ENCODE assay signal across 34 cellular contexts in genomic region chr13:38099751-38100150, GRCh38.
"Had no signal": no experiment of that assay in that cellular context is flagged by ENCODE, and none has a peak within 500 bp of the region (broad histone marks: within the 10 kb centered on the region; RNA-seq: fewer than 3 reads in every experiment).

No MANE protein-coding gene starts in this region.

- H3K4me3 ChIP-seq: adrenal gland, body of pancreas, breast epithelium had no signal

- ATAC-seq: activated CD8-positive, alpha-beta T cell treated with anti-CD3 and anti-CD28 coated beads for 36 hours; activated naive CD4-positive, alpha-beta T cell treated with anti-CD3 and anti-CD28 coated beads, Interleukin-2, amount 50 U/mL, for 72 hours; activated T-cell treated with anti-CD3 and anti-CD28 coated beads, Interleukin-2, amount 50 U/mL, for 4 hours; activated T-cell treated with anti-CD3 and anti-CD28 coated beads, Interleukin-2, amount 50 U/mL, for 72 hours; activated T-helper 17 cell treated with anti-CD3 and anti-CD28 coated beads, Interleukin-2, amount 50 U/mL, for 72 hours; body of pancreas had no signal

- H3K27ac ChIP-seq: adrenal gland, body of pancreas, brain microvascular endothelial cell, breast epithelium, VCaP had no signal

- H3K36me3 ChIP-seq: adrenal gland, brain microvascular endothelial cell, breast epithelium had no signal

- H3K4me1 ChIP-seq: adrenal gland, body of pancreas, breast epithelium had no signal

- FAIRE-seq: astrocyte, TTC549 had no signal

- DNase-seq: activated B cell treated with CpG ODN at 0.5 μM for 24 hours; activated CD4-positive, alpha-beta memory T cell treated with anti-CD3 and anti-CD28 coated beads for 36 hours; activated CD4-positive, alpha-beta T cell treated with anti-CD3 and anti-CD28 coated beads for 4 hours; activated CD4-positive, alpha-beta T cell treated with anti-CD3 and anti-CD28 coated beads, Interleukin-2, amount 10 ng/mL, durations not matched to agents 24 days and 14 days; activated CD4-positive, alpha-beta T cell treated with anti-CD3 and anti-CD28 coated beads, Interleukin-2, amount 50 U/mL, for 1 hour; activated CD4-positive, alpha-beta T cell treated with anti-CD3 and anti-CD28 coated beads, Interleukin-2, amount 50 U/mL, for 4 hours; activated CD4-positive, CD25-positive, alpha-beta regulatory T cell treated with anti-CD3 and anti-CD28 coated beads, Interleukin-2, amount 50 U/mL, for 72 hours; activated CD8-positive, alpha-beta memory T cell treated with anti-CD3 and anti-CD28 coated beads, Interleukin-2, amount 50 U/mL, for 4 hours; activated CD8-positive, alpha-beta T cell treated with anti-CD3 and anti-CD28 coated beads for 36 hours; activated effector memory CD4-positive, alpha-beta T cell treated with anti-CD3 and anti-CD28 coated beads, Interleukin-2, amount 50 U/mL, for 16 hours; activated gamma-delta T cell treated with Interleukin-2 at 50 U/mL for 16 hours; activated naive CD4-positive, alpha-beta T cell; activated naive CD4-positive, alpha-beta T cell treated with anti-CD3 and anti-CD28 coated beads for 36 hours; activated naive CD4-positive, alpha-beta T cell treated with anti-CD3 and anti-CD28 coated beads, Interleukin-2, amount 50 U/mL, for 16 hours; activated naive CD8-positive, alpha-beta T cell treated with anti-CD3 and anti-CD28 coated beads for 36 hours; activated T-cell treated with anti-CD3 and anti-CD28 coated beads for 4 hours; activated T-cell treated with anti-CD3 and anti-CD28 coated beads, Interleukin-2, amount 50 U/mL, for 1 hour; activated T-cell treated with anti-CD3 and anti-CD28 coated beads, Interleukin-2, amount 50 U/mL, for 4 hours; activated T-cell treated with anti-CD3 and anti-CD28 coated beads, Interleukin-2, amount 50 U/mL, for 72 hours; adrenal gland; amniotic stem cell; aorta; body of pancreas; brain microvascular endothelial cell; central memory CD4-positive, alpha-beta T cell; T-helper 1 cell; T-helper 2 cell; T-helper 9 cell had no signal

- H3K27me3 ChIP-seq: adrenal gland, body of pancreas, brain microvascular endothelial cell, breast epithelium had no signal

- H3K9me3 ChIP-seq: adrenal gland, body of pancreas, breast epithelium had no signal
